8 cellular contexts compared by ENCODE assay signal in genomic region chr4:90419124-90419711, GRCh38.
DNase-seq lines count a peak whose midpoint lies in the region; ATAC-seq and TF ChIP-seq lines count a peak whose summit lies in the region.

No MANE protein-coding gene starts in this region.

- H3K9me3 ChIP-seq in tibial nerve = no peaks in the 10 kb centered on the region

- no peaks in the 10 kb centered on the region for H3K36me3 ChIP-seq in tibial nerve

- no peak overlapping the region for H3K4me3 ChIP-seq in tibial nerve

- TF ChIP-seq POLR2A in tibial nerve (IDR thresholded peaks at IDR 0.05) = no peak

- TF ChIP-seq CTCF in tibial nerve (IDR thresholded peaks at IDR 0.05) = peak in 4 of 5 experiments; percentile 31 to 37 (median 34)

- H3K27ac ChIP-seq in tibial nerve = no peak overlapping the region

- WGBS in tibial nerve, 2 donors = 3% methylated on average over 2 of the region's 2 CpGs

- TF ChIP-seq EP300 in tibial nerve (IDR thresholded peaks at IDR 0.05) = no peak

- H3K27me3 ChIP-seq in tibial nerve = no peaks in the 10 kb centered on the region

- intact Hi-C loops in posterior vena cava (cut with DNase I) = no loop called here

- DNase-seq in SIG-M5 treated with dmso at 0.1 percent for 504 hours (lab: John Stamatoyannopoulos, UW; ENCODE audit: unreplicated experiment) = peak; percentile 49
- no peak for DNase-seq in SIG-M5 (lab: John Stamatoyannopoulos, UW)
- DNase-seq in KBM-7 = peak; percentile 13
- DNase-seq in glomerular endothelial cell (ENCODE audit: extremely low read depth, low read depth, low spot score) = peak; percentile 37
- no peak for DNase-seq in tibial nerve (ENCODE audit: low spot score in 2 of 2)
- DNase-seq in posterior vena cava (ENCODE audit: low spot score) = no peak

- ATAC-seq in GM21786 (IDR thresholded peaks at IDR 0.05; ENCODE audit: unreplicated experiment) (peak; percentile 83), SK-N-SH treated with all-trans-retinoic acid at 6 μM for 48 hours (peak; percentile 92)

- in situ Hi-C loops in KBM-7 (cut with MboI; ENCODE audit: low pct_unique_long_range_greater_than_20kb, low sequenced_read_pairs) = no loop called here

- H3K4me1 ChIP-seq in tibial nerve = no peaks in the 10 kb centered on the region

TF ChIP-seq in SK-N-SH treated with all-trans-retinoic acid at 6 μM for 48 hours, 23 proteins besides CTCF, POLR2A, EP300 and RAD21:
- TF ChIP-seq, protein P1, sequence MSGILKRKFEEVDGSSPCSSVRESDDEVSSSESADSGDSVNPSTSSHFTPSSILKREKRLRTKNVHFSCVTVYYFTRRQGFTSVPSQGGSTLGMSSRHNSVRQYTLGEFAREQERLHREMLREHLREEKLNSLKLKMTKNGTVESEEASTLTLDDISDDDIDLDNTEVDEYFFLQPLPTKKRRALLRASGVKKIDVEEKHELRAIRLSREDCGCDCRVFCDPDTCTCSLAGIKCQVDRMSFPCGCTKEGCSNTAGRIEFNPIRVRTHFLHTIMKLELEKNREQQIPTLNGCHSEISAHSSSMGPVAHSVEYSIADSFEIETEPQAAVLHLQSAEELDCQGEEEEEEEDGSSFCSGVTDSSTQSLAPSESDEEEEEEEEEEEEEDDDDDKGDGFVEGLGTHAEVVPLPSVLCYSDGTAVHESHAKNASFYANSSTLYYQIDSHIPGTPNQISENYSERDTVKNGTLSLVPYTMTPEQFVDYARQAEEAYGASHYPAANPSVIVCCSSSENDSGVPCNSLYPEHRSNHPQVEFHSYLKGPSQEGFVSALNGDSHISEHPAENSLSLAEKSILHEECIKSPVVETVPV (CRISPR knock-in tag; IDR thresholded peaks at IDR 0.05) = no peak
- no peak for TF ChIP-seq SNAI2 (CRISPR knock-in tag; IDR thresholded peaks at IDR 0.05)
- no peak for TF ChIP-seq ZFP30 (CRISPR knock-in tag; IDR thresholded peaks at IDR 0.05)
- TF ChIP-seq, protein P2, sequence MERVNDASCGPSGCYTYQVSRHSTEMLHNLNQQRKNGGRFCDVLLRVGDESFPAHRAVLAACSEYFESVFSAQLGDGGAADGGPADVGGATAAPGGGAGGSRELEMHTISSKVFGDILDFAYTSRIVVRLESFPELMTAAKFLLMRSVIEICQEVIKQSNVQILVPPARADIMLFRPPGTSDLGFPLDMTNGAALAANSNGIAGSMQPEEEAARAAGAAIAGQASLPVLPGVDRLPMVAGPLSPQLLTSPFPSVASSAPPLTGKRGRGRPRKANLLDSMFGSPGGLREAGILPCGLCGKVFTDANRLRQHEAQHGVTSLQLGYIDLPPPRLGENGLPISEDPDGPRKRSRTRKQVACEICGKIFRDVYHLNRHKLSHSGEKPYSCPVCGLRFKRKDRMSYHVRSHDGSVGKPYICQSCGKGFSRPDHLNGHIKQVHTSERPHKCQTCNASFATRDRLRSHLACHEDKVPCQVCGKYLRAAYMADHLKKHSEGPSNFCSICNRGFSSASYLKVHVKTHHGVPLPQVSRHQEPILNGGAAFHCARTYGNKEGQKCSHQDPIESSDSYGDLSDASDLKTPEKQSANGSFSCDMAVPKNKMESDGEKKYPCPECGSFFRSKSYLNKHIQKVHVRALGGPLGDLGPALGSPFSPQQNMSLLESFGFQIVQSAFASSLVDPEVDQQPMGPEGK (CRISPR knock-in tag; IDR thresholded peaks at IDR 0.05; ENCODE audit: borderline replicate concordance) = no peak
- no peak for TF ChIP-seq GLIS3 (CRISPR knock-in tag; IDR thresholded peaks at IDR 0.05)
- TF ChIP-seq ZFP3 (CRISPR knock-in tag; IDR thresholded peaks at IDR 0.05) = no peak
- no peak for TF ChIP-seq ZNF70 (CRISPR knock-in tag; IDR thresholded peaks at IDR 0.05)
- TF ChIP-seq ZNF8 (CRISPR knock-in tag; IDR thresholded peaks at IDR 0.05) = no peak
- TF ChIP-seq ZNF565 (CRISPR knock-in tag; conservative IDR thresholded peaks at IDR 0.05; ENCODE audit: low read depth) = no peak
- TF ChIP-seq ZC3H10 (CRISPR knock-in tag; IDR thresholded peaks at IDR 0.05) = no peak
- no peak for TF ChIP-seq BACH2 (CRISPR knock-in tag; IDR thresholded peaks at IDR 0.05; ENCODE audit: borderline replicate concordance)
- no peak for TF ChIP-seq CREB5 (CRISPR knock-in tag; IDR thresholded peaks at IDR 0.05; ENCODE audit: low read depth)
- TF ChIP-seq TSHZ2 (CRISPR knock-in tag; IDR thresholded peaks at IDR 0.05) = no peak
- no peak for TF ChIP-seq TOX (CRISPR knock-in tag; IDR thresholded peaks at IDR 0.05; ENCODE audit: borderline replicate concordance)
- TF ChIP-seq ISL1 (CRISPR knock-in tag; IDR thresholded peaks at IDR 0.05) = no peak
- no peak for TF ChIP-seq TCF4 (CRISPR knock-in tag; IDR thresholded peaks at IDR 0.05; ENCODE audit: borderline replicate concordance)
- TF ChIP-seq CSDC2 (CRISPR knock-in tag; IDR thresholded peaks at IDR 0.05) = no peak
- TF ChIP-seq ARNTL (CRISPR knock-in tag; IDR thresholded peaks at IDR 0.05; ENCODE audit: borderline replicate concordance, low read depth) = no peak
- no peak for TF ChIP-seq RARB (CRISPR knock-in tag; IDR thresholded peaks at IDR 0.05)

Comparison
In these comparisons a context has a peak if more than half of its experiments do, and no peak if none do; other contexts are left out.
1. DNase-seq: peak in SIG-M5 treated with dmso at 0.1 percent for 504 hours (single experiment), KBM-7 (single experiment) and glomerular endothelial cell (single experiment); none in SIG-M5 (single experiment), tibial nerve (0 of 2) and posterior vena cava (single experiment).